Comparison of ENCODE assay signal across 1 cellular context in the genomic region with DNA sequence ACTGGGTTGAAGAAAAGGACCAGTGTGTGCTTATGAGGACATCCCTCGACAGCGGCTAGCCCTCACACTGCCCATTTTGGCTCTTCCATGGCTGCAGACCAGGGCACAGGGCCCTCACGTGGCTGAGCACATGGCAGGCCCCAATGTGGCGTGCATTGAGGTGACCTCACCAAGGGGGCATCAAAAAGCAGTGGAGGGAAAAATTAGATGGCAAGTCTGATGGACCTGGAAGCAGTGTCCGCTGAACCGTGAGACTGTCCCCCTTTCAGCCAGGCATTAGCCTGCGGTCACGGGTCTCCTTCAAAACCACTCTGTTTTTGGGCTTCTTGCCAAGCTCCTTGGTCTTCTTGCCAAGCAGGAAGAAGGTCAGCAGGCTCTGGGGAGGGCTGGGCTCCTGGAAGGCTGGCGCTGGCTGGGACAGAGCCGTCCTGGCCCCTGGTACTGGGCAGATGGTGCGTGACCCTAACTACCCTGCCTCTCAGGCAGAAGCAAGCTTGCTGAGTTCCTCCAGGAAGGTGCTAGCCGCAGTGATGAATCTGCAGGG.
A peak's percentile ranks its signal among the peaks of the same experiment; 100 is the strongest.
TF ChIP-seq lines count a peak whose summit lies in the region.

No MANE protein-coding gene starts in this region.

TF ChIP-seq in HepG2, 621 proteins besides CTCF, POLR2A, EP300 and RAD21 (continued from another document):
- TF ChIP-seq, protein P1, sequence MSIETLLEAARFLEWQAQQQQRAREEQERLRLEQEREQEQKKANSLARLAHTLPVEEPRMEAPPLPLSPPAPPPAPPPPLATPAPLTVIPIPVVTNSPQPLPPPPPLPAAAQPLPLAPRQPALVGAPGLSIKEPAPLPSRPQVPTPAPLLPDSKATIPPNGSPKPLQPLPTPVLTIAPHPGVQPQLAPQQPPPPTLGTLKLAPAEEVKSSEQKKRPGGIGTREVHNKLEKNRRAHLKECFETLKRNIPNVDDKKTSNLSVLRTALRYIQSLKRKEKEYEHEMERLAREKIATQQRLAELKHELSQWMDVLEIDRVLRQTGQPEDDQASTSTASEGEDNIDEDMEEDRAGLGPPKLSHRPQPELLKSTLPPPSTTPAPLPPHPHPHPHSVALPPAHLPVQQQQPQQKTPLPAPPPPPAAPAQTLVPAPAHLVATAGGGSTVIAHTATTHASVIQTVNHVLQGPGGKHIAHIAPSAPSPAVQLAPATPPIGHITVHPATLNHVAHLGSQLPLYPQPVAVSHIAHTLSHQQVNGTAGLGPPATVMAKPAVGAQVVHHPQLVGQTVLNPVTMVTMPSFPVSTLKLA (IDR thresholded peaks at IDR 0.05), result peak; percentile 66
- no peak for TF ChIP-seq ZNF780A (CRISPR knock-in tag; IDR thresholded peaks at IDR 0.05)
